20 cellular contexts compared by ENCODE assay signal in genomic region chr18:50111398-50111797, GRCh38.
A peak's percentile ranks its signal among the peaks of the same experiment; 100 is the strongest.
DNase-seq lines count a peak whose midpoint lies in the region; ATAC-seq and TF ChIP-seq lines count a peak whose summit lies in the region.
"Had no signal": no experiment of that assay in that cellular context is flagged by ENCODE, and none has a peak within 500 bp of the region (broad histone marks: within the 10 kb centered on the region; RNA-seq: fewer than 3 reads in every experiment).

No MANE protein-coding gene starts in this region.

- no peak overlapping the region for H3K27ac Mint-ChIP-seq in chondrocyte (ENCODE audit: unreplicated experiment)
- H3K27ac Mint-ChIP-seq: stimulated activated naive CD8-positive, alpha-beta T cell treated with anti-CD3 and anti-CD28 coated beads, Interleukin-15, Interleukin-2, amounts not matched to agents 100 ng/mL and 50 ng/mL, for 24 hours had no signal

- H3K27ac ChIP-seq in parathyroid adenoma, result no peak overlapping the region
- H3K27ac ChIP-seq: BLaER1 treated with 17β-estradiol and CSF1 and Interleukin-3, amounts not matched to agents 10 nM and 100 nM; right atrium auricular region; SJCRH30; upper lobe of right lung had no signal

- H3K9ac ChIP-seq in parathyroid adenoma, result no peak overlapping the region
- H3K9ac ChIP-seq: BLaER1 treated with 17β-estradiol and CSF1 and Interleukin-3, amounts not matched to agents 10 nM and 100 nM had no signal

- H2AFZ ChIP-seq in parathyroid adenoma, result no peak overlapping the region

- H3K4me2 ChIP-seq in parathyroid adenoma (ENCODE audit: low read length), result no peak overlapping the region
- H3K4me2 ChIP-seq: BLaER1 treated with 17β-estradiol and CSF1 and Interleukin-3, amounts not matched to agents 10 nM and 100 nM had no signal

- peaks cover 5% of the 10 kb centered on the region for H3K4me1 ChIP-seq in parathyroid adenoma
- H3K4me1 ChIP-seq: BLaER1 treated with 17β-estradiol and CSF1 and Interleukin-3, amounts not matched to agents 10 nM and 100 nM; right atrium auricular region; SJCRH30 had no signal

- H3K27me3 ChIP-seq in parathyroid adenoma (ENCODE audit: control insufficient read depth, insufficient read depth, low read length), result no peaks in the 10 kb centered on the region
- H3K27me3 ChIP-seq: BLaER1 treated with 17β-estradiol and CSF1 and Interleukin-3, amounts not matched to agents 10 nM and 100 nM; right atrium auricular region; SJCRH30; upper lobe of right lung had no signal

- TF ChIP-seq CTCF in LNCaP clone FGC (IDR thresholded peaks at IDR 0.05; ENCODE audit: control insufficient read depth, extremely low read depth, insufficient read depth), result peak; percentile 63
- peak; percentile 33 for TF ChIP-seq CTCF in chondrocyte (IDR thresholded peaks at IDR 0.05)
- TF ChIP-seq CTCF in parathyroid adenoma (IDR thresholded peaks at IDR 0.05), result peak; percentile 22

- no peaks in the 10 kb centered on the region for H3K4me1 Mint-ChIP-seq in chondrocyte (ENCODE audit: low read depth)

- no peaks in the 10 kb centered on the region for H3K36me3 Mint-ChIP-seq in chondrocyte (ENCODE audit: low read depth)

- no peaks in the 10 kb centered on the region for H3K9me3 Mint-ChIP-seq in chondrocyte (ENCODE audit: low read depth)
- H3K9me3 Mint-ChIP-seq: stimulated activated naive CD8-positive, alpha-beta T cell treated with anti-CD3 and anti-CD28 coated beads, Interleukin-15, Interleukin-2, amounts not matched to agents 100 ng/mL and 50 ng/mL, for 24 hours had no signal

- intact Hi-C loops in sciatic nerve (cut with DNase I), result no loop called here

- peaks cover 42% of the 10 kb centered on the region for H3K27me3 Mint-ChIP-seq in chondrocyte (ENCODE audit: low read depth)

- no peaks in the 10 kb centered on the region for H3K36me3 ChIP-seq in parathyroid adenoma (ENCODE audit: control insufficient read depth, insufficient read depth, low read length)
- H3K36me3 ChIP-seq: BLaER1 treated with 17β-estradiol and CSF1 and Interleukin-3, amounts not matched to agents 10 nM and 100 nM; right atrium auricular region; SJCRH30; upper lobe of right lung had no signal

- H3K9me3 ChIP-seq in parathyroid adenoma (ENCODE audit: control insufficient read depth, low read length), result no peaks in the 10 kb centered on the region
- H3K9me3 ChIP-seq: BLaER1 treated with 17β-estradiol and CSF1 and Interleukin-3, amounts not matched to agents 10 nM and 100 nM; right atrium auricular region; SJCRH30; upper lobe of right lung had no signal

- peaks cover 16% of the 10 kb centered on the region for H3K79me2 ChIP-seq in parathyroid adenoma

- H3K4me3 ChIP-seq in LNCaP clone FGC (ENCODE audit: low read depth, low read length), result no peak overlapping the region
- no peak overlapping the region for H3K4me3 ChIP-seq in parathyroid adenoma (ENCODE audit: low read depth, low read length)
- H3K4me3 ChIP-seq: BLaER1 treated with 17β-estradiol and CSF1 and Interleukin-3, amounts not matched to agents 10 nM and 100 nM; right atrium auricular region; SJCRH30; upper lobe of right lung had no signal

- DNase-seq in NCI-H2107 treated with DMSO at 0.1 percent for 48 hours (lab: John Stamatoyannopoulos, UW; ENCODE audit: unreplicated experiment) (peak; percentile 35), NCI-H2107 (lab: John Stamatoyannopoulos, UW) (no peak), LNCaP clone FGC (ENCODE audit: low read depth) (peak; percentile 18), chondrocyte (ENCODE audit: low spot score) (no peak), HCEC 1CT (no peak), mucosa of gallbladder (ENCODE audit: low spot score) (no peak), sciatic nerve (ENCODE audit: low spot score) (no peak)
- DNase-seq: activated effector memory CD4-positive, alpha-beta T cell treated with anti-CD3 and anti-CD28 coated beads, Interleukin-2, amount 50 U/mL, for 16 hours; DMS153; effector memory CD4-positive, alpha-beta T cell; hippocampal formation; NCI-H1048; NCI-H2227 treated with DMSO at 0.1 percent for 48 hours; SJCRH30; T-helper 9 cell; upper lobe of right lung had no signal

- H3K4me3 Mint-ChIP-seq in chondrocyte (ENCODE audit: unreplicated experiment), result no peak overlapping the region
- H3K4me3 Mint-ChIP-seq: stimulated activated naive CD8-positive, alpha-beta T cell treated with anti-CD3 and anti-CD28 coated beads, Interleukin-15, Interleukin-2, amounts not matched to agents 100 ng/mL and 50 ng/mL, for 24 hours had no signal

- ATAC-seq in sciatic nerve, result no peak
- ATAC-seq: upper lobe of right lung had no signal

Comparison
In these comparisons a context has a peak if more than half of its experiments do, and no peak if none do; other contexts are left out.
1. DNase-seq: peak in NCI-H2107 treated with DMSO at 0.1 percent for 48 hours (single experiment) and LNCaP clone FGC (single experiment); none in NCI-H2107 (single experiment), chondrocyte (single experiment), HCEC 1CT (single experiment), mucosa of gallbladder (single experiment) and sciatic nerve (single experiment).
2. Peak in every context shown above with its lines, with median percentiles within 50 percentile points of each other: CTCF ChIP-seq.